ENCODE assay signal across 1 cellular context in the genomic region with DNA sequence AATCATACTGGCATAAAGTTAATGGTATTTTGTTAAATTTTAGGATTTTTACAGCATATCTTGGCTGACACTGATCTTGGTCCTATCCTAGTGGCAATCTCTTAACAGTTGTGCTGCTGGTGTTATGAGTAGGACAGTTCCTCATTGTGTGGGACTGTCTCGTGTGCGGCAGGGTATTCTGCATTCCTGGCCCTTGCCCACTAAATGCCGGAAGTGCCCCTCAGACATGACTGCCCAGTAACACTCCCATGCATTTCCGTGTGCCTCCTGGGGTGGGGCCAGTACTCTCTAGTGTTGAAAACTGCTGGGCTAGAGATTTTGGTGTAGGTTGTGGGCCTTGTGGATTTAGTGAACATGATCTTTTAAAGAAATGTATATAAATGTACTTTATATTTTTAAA.
A peak's percentile ranks its signal among the peaks of the same experiment; 100 is the strongest.
TF ChIP-seq lines count a peak whose summit lies in the region.

No MANE protein-coding gene starts in this region.

TF ChIP-seq in HepG2, 621 proteins besides CTCF, POLR2A, EP300 and RAD21 (continued from another document):
- TF ChIP-seq, protein P1, sequence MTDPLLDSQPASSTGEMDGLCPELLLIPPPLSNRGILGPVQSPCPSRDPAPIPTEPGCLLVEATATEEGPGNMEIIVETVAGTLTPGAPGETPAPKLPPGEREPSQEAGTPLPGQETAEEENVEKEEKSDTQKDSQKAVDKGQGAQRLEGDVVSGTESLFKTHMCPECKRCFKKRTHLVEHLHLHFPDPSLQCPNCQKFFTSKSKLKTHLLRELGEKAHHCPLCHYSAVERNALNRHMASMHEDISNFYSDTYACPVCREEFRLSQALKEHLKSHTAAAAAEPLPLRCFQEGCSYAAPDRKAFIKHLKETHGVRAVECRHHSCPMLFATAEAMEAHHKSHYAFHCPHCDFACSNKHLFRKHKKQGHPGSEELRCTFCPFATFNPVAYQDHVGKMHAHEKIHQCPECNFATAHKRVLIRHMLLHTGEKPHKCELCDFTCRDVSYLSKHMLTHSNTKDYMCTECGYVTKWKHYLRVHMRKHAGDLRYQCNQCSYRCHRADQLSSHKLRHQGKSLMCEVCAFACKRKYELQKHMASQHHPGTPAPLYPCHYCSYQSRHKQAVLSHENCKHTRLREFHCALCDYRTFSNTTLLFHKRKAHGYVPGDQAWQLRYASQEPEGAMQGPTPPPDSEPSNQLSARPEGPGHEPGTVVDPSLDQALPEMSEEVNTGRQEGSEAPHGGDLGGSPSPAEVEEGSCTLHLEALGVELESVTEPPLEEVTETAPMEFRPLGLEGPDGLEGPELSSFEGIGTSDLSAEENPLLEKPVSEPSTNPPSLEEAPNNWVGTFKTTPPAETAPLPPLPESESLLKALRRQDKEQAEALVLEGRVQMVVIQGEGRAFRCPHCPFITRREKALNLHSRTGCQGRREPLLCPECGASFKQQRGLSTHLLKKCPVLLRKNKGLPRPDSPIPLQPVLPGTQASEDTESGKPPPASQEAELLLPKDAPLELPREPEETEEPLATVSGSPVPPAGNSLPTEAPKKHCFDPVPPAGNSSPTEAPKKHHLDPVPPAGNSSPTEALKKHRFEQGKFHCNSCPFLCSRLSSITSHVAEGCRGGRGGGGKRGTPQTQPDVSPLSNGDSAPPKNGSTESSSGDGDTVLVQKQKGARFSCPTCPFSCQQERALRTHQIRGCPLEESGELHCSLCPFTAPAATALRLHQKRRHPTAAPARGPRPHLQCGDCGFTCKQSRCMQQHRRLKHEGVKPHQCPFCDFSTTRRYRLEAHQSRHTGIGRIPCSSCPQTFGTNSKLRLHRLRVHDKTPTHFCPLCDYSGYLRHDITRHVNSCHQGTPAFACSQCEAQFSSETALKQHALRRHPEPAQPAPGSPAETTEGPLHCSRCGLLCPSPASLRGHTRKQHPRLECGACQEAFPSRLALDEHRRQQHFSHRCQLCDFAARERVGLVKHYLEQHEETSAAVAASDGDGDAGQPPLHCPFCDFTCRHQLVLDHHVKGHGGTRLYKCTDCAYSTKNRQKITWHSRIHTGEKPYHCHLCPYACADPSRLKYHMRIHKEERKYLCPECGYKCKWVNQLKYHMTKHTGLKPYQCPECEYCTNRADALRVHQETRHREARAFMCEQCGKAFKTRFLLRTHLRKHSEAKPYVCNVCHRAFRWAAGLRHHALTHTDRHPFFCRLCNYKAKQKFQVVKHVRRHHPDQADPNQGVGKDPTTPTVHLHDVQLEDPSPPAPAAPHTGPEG (CRISPR knock-in tag; IDR thresholded peaks at IDR 0.05), result no peak
- TF ChIP-seq ZNF331 (CRISPR knock-in tag; IDR thresholded peaks at IDR 0.05) (no peak), HDAC1 (CRISPR knock-in tag; IDR thresholded peaks at IDR 0.05) (0 out of 2 replicates have a peak, but pooled peaks have one; percentile 3), HES4 (CRISPR knock-in tag; IDR thresholded peaks at IDR 0.05; ENCODE audit: borderline replicate concordance) (no peak), ZNF138 (CRISPR knock-in tag; IDR thresholded peaks at IDR 0.05; ENCODE audit: low read depth) (no peak), ATF7 (IDR thresholded peaks at IDR 0.05) (no peak), ATF7 (CRISPR knock-in tag; IDR thresholded peaks at IDR 0.05) (no peak), CBX2 (IDR thresholded peaks at IDR 0.05; ENCODE audit: low read depth, low read length) (no peak), CBX2 (CRISPR knock-in tag; IDR thresholded peaks at IDR 0.05; ENCODE audit: low read depth) (no peak), ZEB1 (IDR thresholded peaks at IDR 0.05; ENCODE audit: insufficient replicate concordance, low read depth) (no peak), ZNF781 (CRISPR knock-in tag; IDR thresholded peaks at IDR 0.05; ENCODE audit: borderline replicate concordance, not compliant biosample characterization) (no peak), ELF1 (CRISPR knock-in tag; IDR thresholded peaks at IDR 0.05) (peak; percentile 64), HNRNPL (IDR thresholded peaks at IDR 0.05; ENCODE audit: low read depth, low read length) (0 out of 2 replicates have a peak, but pooled peaks have one; percentile 36), ETV5 (CRISPR knock-in tag; IDR thresholded peaks at IDR 0.05; ENCODE audit: borderline replicate concordance) (peak; percentile 50; the same call in 1 of the 2 replicates), PLRG1 (conservative IDR thresholded peaks at IDR 0.05) (no peak), U2AF2 (IDR thresholded peaks at IDR 0.05; ENCODE audit: low read depth, low read length) (no peak), KDM4B (CRISPR knock-in tag; IDR thresholded peaks at IDR 0.05) (no peak), ZNF3 (CRISPR knock-in tag; IDR thresholded peaks at IDR 0.05) (0 out of 2 replicates have a peak, but pooled peaks have one; percentile 5), ELF3 (CRISPR knock-in tag; IDR thresholded peaks at IDR 0.05) (peak; percentile 54; the same call in 1 of the 2 replicates), MXI1 (IDR thresholded peaks at IDR 0.05; ENCODE audit: borderline replicate concordance, low read depth, low read length) (peak; percentile 21; the same call in 1 of the 3 replicates), GABPA (IDR thresholded peaks at IDR 0.05; ENCODE audit: low read depth, low read length) (no peak), GABPA (CRISPR knock-in tag; IDR thresholded peaks at IDR 0.05; ENCODE audit: low read depth) (peak; percentile 75), RBAK (CRISPR knock-in tag; IDR thresholded peaks at IDR 0.05) (no peak), TCF7L2 (IDR thresholded peaks at IDR 0.05; ENCODE audit: low read depth, low read length) (no peak), SALL1 (CRISPR knock-in tag; IDR thresholded peaks at IDR 0.05) (0 out of 2 replicates have a peak, but pooled peaks have one; percentile 5), HIVEP1 (CRISPR knock-in tag; IDR thresholded peaks at IDR 0.05) (no peak), TEAD3 (CRISPR knock-in tag; optimal IDR thresholded peaks at IDR 0.05; ENCODE audit: borderline replicate concordance) (peak; percentile 81), TGIF2 (CRISPR knock-in tag; IDR thresholded peaks at IDR 0.05) (peak; percentile 42; the same call in 1 of the 2 replicates), KLF16 (CRISPR knock-in tag; IDR thresholded peaks at IDR 0.05) (0 out of 4 replicates have a peak, but pooled peaks of 1 of the 2 experiments have one; percentile 1), ZNF547 (CRISPR knock-in tag; IDR thresholded peaks at IDR 0.05) (no peak), CENPT (CRISPR knock-in tag; IDR thresholded peaks at IDR 0.05; ENCODE audit: low read depth) (no peak), FOXK2 (IDR thresholded peaks at IDR 0.05) (no peak), ZNF839 (CRISPR knock-in tag; IDR thresholded peaks at IDR 0.05; ENCODE audit: borderline replicate concordance) (no peak), ZNF501 (CRISPR knock-in tag; IDR thresholded peaks at IDR 0.05) (no peak), ZNF546 (CRISPR knock-in tag; conservative IDR thresholded peaks at IDR 0.05) (no peak), ZNF292 (CRISPR knock-in tag; IDR thresholded peaks at IDR 0.05; ENCODE audit: borderline replicate concordance, low read depth) (no peak)
- TF ChIP-seq, protein P2, sequence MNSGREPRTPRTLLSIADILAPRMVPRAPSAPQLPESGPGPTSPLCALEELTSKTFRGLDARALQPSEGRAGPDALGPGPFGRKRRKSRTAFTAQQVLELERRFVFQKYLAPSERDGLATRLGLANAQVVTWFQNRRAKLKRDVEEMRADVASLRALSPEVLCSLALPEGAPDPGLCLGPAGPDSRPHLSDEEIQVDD (CRISPR knock-in tag; IDR thresholded peaks at IDR 0.05; ENCODE audit: borderline replicate concordance), result no peak
- TF ChIP-seq, protein P3, sequence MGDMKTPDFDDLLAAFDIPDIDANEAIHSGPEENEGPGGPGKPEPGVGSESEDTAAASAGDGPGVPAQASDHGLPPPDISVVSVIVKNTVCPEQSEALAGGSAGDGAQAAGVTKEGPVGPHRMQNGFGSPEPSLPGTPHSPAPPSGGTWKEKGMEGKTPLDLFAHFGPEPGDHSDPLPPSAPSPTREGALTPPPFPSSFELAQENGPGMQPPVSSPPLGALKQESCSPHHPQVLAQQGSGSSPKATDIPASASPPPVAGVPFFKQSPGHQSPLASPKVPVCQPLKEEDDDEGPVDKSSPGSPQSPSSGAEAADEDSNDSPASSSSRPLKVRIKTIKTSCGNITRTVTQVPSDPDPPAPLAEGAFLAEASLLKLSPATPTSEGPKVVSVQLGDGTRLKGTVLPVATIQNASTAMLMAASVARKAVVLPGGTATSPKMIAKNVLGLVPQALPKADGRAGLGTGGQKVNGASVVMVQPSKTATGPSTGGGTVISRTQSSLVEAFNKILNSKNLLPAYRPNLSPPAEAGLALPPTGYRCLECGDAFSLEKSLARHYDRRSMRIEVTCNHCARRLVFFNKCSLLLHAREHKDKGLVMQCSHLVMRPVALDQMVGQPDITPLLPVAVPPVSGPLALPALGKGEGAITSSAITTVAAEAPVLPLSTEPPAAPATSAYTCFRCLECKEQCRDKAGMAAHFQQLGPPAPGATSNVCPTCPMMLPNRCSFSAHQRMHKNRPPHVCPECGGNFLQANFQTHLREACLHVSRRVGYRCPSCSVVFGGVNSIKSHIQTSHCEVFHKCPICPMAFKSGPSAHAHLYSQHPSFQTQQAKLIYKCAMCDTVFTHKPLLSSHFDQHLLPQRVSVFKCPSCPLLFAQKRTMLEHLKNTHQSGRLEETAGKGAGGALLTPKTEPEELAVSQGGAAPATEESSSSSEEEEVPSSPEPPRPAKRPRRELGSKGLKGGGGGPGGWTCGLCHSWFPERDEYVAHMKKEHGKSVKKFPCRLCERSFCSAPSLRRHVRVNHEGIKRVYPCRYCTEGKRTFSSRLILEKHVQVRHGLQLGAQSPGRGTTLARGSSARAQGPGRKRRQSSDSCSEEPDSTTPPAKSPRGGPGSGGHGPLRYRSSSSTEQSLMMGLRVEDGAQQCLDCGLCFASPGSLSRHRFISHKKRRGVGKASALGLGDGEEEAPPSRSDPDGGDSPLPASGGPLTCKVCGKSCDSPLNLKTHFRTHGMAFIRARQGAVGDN (CRISPR knock-in tag; IDR thresholded peaks at IDR 0.05), result peak; percentile 10; the same call in 1 of the 2 replicates
- TF ChIP-seq, protein P4, sequence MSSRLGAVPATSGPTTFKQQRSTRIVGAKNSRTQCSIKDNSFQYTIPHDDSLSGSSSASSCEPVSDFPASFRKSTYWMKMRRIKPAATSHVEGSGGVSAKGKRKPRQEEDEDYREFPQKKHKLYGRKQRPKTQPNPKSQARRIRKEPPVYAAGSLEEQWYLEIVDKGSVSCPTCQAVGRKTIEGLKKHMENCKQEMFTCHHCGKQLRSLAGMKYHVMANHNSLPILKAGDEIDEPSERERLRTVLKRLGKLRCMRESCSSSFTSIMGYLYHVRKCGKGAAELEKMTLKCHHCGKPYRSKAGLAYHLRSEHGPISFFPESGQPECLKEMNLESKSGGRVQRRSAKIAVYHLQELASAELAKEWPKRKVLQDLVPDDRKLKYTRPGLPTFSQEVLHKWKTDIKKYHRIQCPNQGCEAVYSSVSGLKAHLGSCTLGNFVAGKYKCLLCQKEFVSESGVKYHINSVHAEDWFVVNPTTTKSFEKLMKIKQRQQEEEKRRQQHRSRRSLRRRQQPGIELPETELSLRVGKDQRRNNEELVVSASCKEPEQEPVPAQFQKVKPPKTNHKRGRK (CRISPR knock-in tag; IDR thresholded peaks at IDR 0.05), result no peak
- TF ChIP-seq, protein P5, sequence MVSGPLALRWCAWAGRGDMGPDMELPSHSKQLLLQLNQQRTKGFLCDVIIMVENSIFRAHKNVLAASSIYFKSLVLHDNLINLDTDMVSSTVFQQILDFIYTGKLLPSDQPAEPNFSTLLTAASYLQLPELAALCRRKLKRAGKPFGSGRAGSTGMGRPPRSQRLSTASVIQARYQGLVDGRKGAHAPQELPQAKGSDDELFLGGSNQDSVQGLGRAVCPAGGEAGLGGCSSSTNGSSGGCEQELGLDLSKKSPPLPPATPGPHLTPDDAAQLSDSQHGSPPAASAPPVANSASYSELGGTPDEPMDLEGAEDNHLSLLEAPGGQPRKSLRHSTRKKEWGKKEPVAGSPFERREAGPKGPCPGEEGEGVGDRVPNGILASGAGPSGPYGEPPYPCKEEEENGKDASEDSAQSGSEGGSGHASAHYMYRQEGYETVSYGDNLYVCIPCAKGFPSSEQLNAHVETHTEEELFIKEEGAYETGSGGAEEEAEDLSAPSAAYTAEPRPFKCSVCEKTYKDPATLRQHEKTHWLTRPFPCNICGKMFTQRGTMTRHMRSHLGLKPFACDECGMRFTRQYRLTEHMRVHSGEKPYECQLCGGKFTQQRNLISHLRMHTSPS (CRISPR knock-in tag; IDR thresholded peaks at IDR 0.05; ENCODE audit: low read depth), result peak; percentile 74; the same call in 1 of the 2 replicates
- TF ChIP-seq, protein P6, sequence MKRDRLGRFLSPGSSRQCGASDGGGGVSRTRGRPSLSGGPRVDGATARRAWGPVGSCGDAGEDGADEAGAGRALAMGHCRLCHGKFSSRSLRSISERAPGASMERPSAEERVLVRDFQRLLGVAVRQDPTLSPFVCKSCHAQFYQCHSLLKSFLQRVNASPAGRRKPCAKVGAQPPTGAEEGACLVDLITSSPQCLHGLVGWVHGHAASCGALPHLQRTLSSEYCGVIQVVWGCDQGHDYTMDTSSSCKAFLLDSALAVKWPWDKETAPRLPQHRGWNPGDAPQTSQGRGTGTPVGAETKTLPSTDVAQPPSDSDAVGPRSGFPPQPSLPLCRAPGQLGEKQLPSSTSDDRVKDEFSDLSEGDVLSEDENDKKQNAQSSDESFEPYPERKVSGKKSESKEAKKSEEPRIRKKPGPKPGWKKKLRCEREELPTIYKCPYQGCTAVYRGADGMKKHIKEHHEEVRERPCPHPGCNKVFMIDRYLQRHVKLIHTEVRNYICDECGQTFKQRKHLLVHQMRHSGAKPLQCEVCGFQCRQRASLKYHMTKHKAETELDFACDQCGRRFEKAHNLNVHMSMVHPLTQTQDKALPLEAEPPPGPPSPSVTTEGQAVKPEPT (CRISPR knock-in tag; IDR thresholded peaks at IDR 0.05; ENCODE audit: low read depth), result no peak
- TF ChIP-seq, protein P7, sequence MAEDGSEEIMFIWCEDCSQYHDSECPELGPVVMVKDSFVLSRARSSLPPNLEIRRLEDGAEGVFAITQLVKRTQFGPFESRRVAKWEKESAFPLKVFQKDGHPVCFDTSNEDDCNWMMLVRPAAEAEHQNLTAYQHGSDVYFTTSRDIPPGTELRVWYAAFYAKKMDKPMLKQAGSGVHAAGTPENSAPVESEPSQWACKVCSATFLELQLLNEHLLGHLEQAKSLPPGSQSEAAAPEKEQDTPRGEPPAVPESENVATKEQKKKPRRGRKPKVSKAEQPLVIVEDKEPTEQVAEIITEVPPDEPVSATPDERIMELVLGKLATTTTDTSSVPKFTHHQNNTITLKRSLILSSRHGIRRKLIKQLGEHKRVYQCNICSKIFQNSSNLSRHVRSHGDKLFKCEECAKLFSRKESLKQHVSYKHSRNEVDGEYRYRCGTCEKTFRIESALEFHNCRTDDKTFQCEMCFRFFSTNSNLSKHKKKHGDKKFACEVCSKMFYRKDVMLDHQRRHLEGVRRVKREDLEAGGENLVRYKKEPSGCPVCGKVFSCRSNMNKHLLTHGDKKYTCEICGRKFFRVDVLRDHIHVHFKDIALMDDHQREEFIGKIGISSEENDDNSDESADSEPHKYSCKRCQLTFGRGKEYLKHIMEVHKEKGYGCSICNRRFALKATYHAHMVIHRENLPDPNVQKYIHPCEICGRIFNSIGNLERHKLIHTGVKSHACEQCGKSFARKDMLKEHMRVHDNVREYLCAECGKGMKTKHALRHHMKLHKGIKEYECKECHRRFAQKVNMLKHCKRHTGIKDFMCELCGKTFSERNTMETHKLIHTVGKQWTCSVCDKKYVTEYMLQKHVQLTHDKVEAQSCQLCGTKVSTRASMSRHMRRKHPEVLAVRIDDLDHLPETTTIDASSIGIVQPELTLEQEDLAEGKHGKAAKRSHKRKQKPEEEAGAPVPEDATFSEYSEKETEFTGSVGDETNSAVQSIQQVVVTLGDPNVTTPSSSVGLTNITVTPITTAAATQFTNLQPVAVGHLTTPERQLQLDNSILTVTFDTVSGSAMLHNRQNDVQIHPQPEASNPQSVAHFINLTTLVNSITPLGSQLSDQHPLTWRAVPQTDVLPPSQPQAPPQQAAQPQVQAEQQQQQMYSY (CRISPR knock-in tag; IDR thresholded peaks at IDR 0.05), result no peak
